In the genomic region with DNA sequence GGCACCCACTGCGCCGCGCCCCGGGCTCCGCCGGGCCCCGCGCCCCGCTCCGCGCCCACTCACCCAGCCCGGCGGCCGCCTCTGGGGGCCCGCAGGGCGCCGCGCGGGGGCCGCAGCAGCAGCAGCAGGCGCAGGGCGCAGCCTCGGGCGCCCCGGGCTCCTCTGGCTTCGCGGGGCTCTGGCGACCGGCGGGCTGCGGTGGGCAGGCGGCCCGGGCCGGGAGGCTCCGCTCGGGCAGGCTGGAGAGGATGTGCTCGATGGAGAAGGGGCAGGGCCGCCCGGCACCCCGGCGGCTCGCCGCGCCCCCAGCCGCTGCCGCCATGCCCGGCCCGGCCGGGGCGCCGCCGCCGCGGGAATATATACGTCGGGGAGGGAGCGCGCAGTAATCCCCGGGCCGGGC, we compare ENCODE assay signal across 2 cellular contexts.
TF ChIP-seq lines count a peak whose summit lies in the region.

A gene with protein sequence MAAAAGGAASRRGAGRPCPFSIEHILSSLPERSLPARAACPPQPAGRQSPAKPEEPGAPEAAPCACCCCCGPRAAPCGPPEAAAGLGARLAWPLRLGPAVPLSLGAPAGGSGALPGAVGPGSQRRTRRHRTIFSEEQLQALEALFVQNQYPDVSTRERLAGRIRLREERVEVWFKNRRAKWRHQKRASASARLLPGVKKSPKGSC (minus strand): TSS at position 331 of the 400 bp plus-strand sequence. CDS start 9 bp downstream, at position 322.

TF ChIP-seq in HEK293, 187 proteins besides CTCF, POLR2A, EP300 and RAD21:
- TF ChIP-seq ZSCAN23 (tag by site-specific recombination; IDR thresholded peaks at IDR 0.05) (no peak), ZNF16 (tag by site-specific recombination; IDR thresholded peaks at IDR 0.05; ENCODE audit: low read depth) (no peak), ZNF837 (tag by site-specific recombination; IDR thresholded peaks at IDR 0.05) (no peak), ZNF138 (tag by site-specific recombination; IDR thresholded peaks at IDR 0.05; ENCODE audit: borderline replicate concordance) (no peak), ZNF391 (tag by site-specific recombination; IDR thresholded peaks at IDR 0.05; ENCODE audit: borderline replicate concordance, low read depth) (no peak), ZNF133 (tag by site-specific recombination; IDR thresholded peaks at IDR 0.05) (no peak), PRDM1 (tag by site-specific recombination; IDR thresholded peaks at IDR 0.05) (no peak), SP3 (tag by site-specific recombination; IDR thresholded peaks at IDR 0.05) (no peak), SP7 (tag by site-specific recombination; IDR thresholded peaks at IDR 0.05) (no peak)
- TF ChIP-seq, protein P1, sequence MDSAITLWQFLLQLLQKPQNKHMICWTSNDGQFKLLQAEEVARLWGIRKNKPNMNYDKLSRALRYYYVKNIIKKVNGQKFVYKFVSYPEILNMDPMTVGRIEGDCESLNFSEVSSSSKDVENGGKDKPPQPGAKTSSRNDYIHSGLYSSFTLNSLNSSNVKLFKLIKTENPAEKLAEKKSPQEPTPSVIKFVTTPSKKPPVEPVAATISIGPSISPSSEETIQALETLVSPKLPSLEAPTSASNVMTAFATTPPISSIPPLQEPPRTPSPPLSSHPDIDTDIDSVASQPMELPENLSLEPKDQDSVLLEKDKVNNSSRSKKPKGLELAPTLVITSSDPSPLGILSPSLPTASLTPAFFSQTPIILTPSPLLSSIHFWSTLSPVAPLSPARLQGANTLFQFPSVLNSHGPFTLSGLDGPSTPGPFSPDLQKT (IDR thresholded peaks at IDR 0.05; ENCODE audit: borderline replicate concordance, low read depth, low read length) = no peak
- TF ChIP-seq, protein P2, sequence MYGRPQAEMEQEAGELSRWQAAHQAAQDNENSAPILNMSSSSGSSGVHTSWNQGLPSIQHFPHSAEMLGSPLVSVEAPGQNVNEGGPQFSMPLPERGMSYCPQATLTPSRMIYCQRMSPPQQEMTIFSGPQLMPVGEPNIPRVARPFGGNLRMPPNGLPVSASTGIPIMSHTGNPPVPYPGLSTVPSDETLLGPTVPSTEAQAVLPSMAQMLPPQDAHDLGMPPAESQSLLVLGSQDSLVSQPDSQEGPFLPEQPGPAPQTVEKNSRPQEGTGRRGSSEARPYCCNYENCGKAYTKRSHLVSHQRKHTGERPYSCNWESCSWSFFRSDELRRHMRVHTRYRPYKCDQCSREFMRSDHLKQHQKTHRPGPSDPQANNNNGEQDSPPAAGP (tag by site-specific recombination; IDR thresholded peaks at IDR 0.05) = no peak
- TF ChIP-seq, protein P3, sequence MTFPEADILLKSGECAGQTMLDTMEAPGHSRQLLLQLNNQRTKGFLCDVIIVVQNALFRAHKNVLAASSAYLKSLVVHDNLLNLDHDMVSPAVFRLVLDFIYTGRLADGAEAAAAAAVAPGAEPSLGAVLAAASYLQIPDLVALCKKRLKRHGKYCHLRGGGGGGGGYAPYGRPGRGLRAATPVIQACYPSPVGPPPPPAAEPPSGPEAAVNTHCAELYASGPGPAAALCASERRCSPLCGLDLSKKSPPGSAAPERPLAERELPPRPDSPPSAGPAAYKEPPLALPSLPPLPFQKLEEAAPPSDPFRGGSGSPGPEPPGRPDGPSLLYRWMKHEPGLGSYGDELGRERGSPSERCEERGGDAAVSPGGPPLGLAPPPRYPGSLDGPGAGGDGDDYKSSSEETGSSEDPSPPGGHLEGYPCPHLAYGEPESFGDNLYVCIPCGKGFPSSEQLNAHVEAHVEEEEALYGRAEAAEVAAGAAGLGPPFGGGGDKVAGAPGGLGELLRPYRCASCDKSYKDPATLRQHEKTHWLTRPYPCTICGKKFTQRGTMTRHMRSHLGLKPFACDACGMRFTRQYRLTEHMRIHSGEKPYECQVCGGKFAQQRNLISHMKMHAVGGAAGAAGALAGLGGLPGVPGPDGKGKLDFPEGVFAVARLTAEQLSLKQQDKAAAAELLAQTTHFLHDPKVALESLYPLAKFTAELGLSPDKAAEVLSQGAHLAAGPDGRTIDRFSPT (tag by site-specific recombination; IDR thresholded peaks at IDR 0.05) = no peak

TF ChIP-seq in H1, 55 proteins besides CTCF, POLR2A, EP300 and RAD21:
- TF ChIP-seq RBBP5 (IDR thresholded peaks at IDR 0.05; ENCODE audit: borderline replicate concordance, low read depth, low read length) = no peak
- no peak for TF ChIP-seq TBP (IDR thresholded peaks at IDR 0.05; ENCODE audit: low read depth, low read length)
- TF ChIP-seq RFX5 (IDR thresholded peaks at IDR 0.05; ENCODE audit: borderline replicate concordance, low read depth, low read length) = no peak
- no peak for TF ChIP-seq NANOG (IDR thresholded peaks at IDR 0.05; ENCODE audit: insufficient read depth, low read depth, low read length, poor library complexity, severe bottlenecking)
- TF ChIP-seq, protein P4, sequence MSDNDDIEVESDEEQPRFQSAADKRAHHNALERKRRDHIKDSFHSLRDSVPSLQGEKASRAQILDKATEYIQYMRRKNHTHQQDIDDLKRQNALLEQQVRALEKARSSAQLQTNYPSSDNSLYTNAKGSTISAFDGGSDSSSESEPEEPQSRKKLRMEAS (IDR thresholded peaks at IDR 0.05) = no peak
- no peak for TF ChIP-seq BACH1 (IDR thresholded peaks at IDR 0.05; ENCODE audit: low read length)
- TF ChIP-seq, protein P5, sequence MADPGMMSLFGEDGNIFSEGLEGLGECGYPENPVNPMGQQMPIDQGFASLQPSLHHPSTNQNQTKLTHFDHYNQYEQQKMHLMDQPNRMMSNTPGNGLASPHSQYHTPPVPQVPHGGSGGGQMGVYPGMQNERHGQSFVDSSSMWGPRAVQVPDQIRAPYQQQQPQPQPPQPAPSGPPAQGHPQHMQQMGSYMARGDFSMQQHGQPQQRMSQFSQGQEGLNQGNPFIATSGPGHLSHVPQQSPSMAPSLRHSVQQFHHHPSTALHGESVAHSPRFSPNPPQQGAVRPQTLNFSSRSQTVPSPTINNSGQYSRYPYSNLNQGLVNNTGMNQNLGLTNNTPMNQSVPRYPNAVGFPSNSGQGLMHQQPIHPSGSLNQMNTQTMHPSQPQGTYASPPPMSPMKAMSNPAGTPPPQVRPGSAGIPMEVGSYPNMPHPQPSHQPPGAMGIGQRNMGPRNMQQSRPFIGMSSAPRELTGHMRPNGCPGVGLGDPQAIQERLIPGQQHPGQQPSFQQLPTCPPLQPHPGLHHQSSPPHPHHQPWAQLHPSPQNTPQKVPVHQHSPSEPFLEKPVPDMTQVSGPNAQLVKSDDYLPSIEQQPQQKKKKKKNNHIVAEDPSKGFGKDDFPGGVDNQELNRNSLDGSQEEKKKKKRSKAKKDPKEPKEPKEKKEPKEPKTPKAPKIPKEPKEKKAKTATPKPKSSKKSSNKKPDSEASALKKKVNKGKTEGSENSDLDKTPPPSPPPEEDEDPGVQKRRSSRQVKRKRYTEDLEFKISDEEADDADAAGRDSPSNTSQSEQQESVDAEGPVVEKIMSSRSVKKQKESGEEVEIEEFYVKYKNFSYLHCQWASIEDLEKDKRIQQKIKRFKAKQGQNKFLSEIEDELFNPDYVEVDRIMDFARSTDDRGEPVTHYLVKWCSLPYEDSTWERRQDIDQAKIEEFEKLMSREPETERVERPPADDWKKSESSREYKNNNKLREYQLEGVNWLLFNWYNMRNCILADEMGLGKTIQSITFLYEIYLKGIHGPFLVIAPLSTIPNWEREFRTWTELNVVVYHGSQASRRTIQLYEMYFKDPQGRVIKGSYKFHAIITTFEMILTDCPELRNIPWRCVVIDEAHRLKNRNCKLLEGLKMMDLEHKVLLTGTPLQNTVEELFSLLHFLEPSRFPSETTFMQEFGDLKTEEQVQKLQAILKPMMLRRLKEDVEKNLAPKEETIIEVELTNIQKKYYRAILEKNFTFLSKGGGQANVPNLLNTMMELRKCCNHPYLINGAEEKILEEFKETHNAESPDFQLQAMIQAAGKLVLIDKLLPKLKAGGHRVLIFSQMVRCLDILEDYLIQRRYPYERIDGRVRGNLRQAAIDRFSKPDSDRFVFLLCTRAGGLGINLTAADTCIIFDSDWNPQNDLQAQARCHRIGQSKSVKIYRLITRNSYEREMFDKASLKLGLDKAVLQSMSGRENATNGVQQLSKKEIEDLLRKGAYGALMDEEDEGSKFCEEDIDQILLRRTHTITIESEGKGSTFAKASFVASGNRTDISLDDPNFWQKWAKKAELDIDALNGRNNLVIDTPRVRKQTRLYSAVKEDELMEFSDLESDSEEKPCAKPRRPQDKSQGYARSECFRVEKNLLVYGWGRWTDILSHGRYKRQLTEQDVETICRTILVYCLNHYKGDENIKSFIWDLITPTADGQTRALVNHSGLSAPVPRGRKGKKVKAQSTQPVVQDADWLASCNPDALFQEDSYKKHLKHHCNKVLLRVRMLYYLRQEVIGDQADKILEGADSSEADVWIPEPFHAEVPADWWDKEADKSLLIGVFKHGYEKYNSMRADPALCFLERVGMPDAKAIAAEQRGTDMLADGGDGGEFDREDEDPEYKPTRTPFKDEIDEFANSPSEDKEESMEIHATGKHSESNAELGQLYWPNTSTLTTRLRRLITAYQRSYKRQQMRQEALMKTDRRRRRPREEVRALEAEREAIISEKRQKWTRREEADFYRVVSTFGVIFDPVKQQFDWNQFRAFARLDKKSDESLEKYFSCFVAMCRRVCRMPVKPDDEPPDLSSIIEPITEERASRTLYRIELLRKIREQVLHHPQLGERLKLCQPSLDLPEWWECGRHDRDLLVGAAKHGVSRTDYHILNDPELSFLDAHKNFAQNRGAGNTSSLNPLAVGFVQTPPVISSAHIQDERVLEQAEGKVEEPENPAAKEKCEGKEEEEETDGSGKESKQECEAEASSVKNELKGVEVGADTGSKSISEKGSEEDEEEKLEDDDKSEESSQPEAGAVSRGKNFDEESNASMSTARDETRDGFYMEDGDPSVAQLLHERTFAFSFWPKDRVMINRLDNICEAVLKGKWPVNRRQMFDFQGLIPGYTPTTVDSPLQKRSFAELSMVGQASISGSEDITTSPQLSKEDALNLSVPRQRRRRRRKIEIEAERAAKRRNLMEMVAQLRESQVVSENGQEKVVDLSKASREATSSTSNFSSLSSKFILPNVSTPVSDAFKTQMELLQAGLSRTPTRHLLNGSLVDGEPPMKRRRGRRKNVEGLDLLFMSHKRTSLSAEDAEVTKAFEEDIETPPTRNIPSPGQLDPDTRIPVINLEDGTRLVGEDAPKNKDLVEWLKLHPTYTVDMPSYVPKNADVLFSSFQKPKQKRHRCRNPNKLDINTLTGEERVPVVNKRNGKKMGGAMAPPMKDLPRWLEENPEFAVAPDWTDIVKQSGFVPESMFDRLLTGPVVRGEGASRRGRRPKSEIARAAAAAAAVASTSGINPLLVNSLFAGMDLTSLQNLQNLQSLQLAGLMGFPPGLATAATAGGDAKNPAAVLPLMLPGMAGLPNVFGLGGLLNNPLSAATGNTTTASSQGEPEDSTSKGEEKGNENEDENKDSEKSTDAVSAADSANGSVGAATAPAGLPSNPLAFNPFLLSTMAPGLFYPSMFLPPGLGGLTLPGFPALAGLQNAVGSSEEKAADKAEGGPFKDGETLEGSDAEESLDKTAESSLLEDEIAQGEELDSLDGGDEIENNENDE (IDR thresholded peaks at IDR 0.05; ENCODE audit: insufficient replicate concordance, low read length) = no peak
- no peak for TF ChIP-seq JUND (IDR thresholded peaks at IDR 0.05; ENCODE audit: low read length)
- TF ChIP-seq, protein P6, sequence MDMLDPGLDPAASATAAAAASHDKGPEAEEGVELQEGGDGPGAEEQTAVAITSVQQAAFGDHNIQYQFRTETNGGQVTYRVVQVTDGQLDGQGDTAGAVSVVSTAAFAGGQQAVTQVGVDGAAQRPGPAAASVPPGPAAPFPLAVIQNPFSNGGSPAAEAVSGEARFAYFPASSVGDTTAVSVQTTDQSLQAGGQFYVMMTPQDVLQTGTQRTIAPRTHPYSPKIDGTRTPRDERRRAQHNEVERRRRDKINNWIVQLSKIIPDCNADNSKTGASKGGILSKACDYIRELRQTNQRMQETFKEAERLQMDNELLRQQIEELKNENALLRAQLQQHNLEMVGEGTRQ (IDR thresholded peaks at IDR 0.05; ENCODE audit: low read length) = no peak
- no peak for TF ChIP-seq CBX5 (IDR thresholded peaks at IDR 0.05; ENCODE audit: low read depth, low read length)
- TF ChIP-seq HDAC6 (IDR thresholded peaks at IDR 0.05; ENCODE audit: low read depth, low read length) = no peak
